1 cellular context compared by ENCODE assay signal in the genomic region with DNA sequence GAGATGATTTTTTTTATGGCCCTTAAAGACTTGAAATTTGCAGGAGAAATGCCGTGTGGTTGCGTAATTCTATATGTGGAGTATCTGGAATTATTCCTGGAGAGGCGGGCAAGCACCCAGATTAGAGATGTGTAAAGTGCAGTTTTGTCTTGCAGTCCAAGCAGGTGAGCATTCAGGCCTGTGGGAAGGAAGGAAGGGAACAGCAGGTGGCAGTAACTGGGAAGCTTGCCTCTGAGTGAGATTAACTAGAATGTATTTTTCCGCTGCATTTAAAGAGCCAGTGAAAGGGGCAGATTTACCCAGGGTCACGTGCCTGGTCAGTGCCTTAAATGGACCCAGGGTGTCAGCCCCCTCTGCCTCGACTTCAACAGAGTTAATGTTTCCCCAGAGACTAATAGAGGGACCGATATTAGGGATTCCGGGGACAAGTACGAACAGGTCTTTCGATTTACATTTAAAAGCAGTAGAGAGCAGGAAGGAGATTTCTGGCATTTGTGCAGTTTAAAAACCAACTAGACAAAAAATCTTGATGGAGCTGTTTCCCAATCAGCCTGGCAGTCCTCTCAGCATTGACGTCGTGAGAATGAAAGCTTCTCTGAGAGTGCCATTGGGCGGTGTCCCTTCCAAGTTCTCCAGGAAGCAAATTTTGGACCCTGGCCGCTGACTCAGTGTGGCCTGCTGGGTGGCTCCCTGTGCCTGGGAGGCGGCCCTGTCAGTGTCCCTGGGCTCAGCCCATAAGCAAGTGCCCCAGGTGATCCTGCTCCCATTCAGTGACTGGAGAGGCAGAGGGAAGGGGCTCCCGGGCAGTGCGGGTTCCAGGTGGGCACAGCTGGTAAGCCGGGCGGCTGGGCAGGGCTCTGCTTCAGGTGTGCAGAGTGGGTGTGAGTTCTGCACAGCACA.
A peak's percentile ranks its signal among the peaks of the same experiment; 100 is the strongest.
TF ChIP-seq lines count a peak whose summit lies in the region.

No MANE protein-coding gene starts in this region.

TF ChIP-seq in HepG2, 621 proteins besides CTCF, POLR2A, EP300 and RAD21 (continued from another document and continues in another):
- TF ChIP-seq, protein P1, sequence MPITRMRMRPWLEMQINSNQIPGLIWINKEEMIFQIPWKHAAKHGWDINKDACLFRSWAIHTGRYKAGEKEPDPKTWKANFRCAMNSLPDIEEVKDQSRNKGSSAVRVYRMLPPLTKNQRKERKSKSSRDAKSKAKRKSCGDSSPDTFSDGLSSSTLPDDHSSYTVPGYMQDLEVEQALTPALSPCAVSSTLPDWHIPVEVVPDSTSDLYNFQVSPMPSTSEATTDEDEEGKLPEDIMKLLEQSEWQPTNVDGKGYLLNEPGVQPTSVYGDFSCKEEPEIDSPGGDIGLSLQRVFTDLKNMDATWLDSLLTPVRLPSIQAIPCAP (CRISPR knock-in tag; IDR thresholded peaks at IDR 0.05; ENCODE audit: low read depth) = no peak
- TF ChIP-seq PITX1 (CRISPR knock-in tag; IDR thresholded peaks at IDR 0.05) = peak; percentile 94
- TF ChIP-seq, protein P2, sequence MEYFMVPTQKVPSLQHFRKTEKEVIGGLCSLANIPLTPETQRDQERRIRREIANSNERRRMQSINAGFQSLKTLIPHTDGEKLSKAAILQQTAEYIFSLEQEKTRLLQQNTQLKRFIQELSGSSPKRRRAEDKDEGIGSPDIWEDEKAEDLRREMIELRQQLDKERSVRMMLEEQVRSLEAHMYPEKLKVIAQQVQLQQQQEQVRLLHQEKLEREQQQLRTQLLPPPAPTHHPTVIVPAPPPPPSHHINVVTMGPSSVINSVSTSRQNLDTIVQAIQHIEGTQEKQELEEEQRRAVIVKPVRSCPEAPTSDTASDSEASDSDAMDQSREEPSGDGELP (IDR thresholded peaks at IDR 0.05; ENCODE audit: borderline replicate concordance, low read depth) = peak; percentile 57; the same call in 1 of the 2 replicates
- TF ChIP-seq SIN3A (IDR thresholded peaks at IDR 0.05; ENCODE audit: borderline replicate concordance, low read depth, low read length) = peak; percentile 40; the same call in 1 of the 2 replicates
- 0 out of 2 replicates have a peak, but pooled peaks have one; percentile 8 for TF ChIP-seq KDM2A (CRISPR knock-in tag; IDR thresholded peaks at IDR 0.05; ENCODE audit: borderline replicate concordance, low read depth)
- peak; percentile 18; the same call in 1 of the 2 replicates for TF ChIP-seq ZNF143 (CRISPR knock-in tag; IDR thresholded peaks at IDR 0.05)
- no peak for TF ChIP-seq HOXA5 (CRISPR knock-in tag; IDR thresholded peaks at IDR 0.05)
- no peak for TF ChIP-seq SUZ12 (IDR thresholded peaks at IDR 0.05; ENCODE audit: low read depth, low read length)
- 0 out of 2 replicates have a peak, but pooled peaks have one; percentile 56 for TF ChIP-seq ZMAT3 (CRISPR knock-in tag; conservative IDR thresholded peaks at IDR 0.05)
- no peak for TF ChIP-seq ZNF274 (CRISPR knock-in tag; IDR thresholded peaks at IDR 0.05)
- TF ChIP-seq, protein P3, sequence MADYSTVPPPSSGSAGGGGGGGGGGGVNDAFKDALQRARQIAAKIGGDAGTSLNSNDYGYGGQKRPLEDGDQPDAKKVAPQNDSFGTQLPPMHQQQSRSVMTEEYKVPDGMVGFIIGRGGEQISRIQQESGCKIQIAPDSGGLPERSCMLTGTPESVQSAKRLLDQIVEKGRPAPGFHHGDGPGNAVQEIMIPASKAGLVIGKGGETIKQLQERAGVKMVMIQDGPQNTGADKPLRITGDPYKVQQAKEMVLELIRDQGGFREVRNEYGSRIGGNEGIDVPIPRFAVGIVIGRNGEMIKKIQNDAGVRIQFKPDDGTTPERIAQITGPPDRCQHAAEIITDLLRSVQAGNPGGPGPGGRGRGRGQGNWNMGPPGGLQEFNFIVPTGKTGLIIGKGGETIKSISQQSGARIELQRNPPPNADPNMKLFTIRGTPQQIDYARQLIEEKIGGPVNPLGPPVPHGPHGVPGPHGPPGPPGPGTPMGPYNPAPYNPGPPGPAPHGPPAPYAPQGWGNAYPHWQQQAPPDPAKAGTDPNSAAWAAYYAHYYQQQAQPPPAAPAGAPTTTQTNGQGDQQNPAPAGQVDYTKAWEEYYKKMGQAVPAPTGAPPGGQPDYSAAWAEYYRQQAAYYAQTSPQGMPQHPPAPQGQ (CRISPR knock-in tag; IDR thresholded peaks at IDR 0.05; ENCODE audit: borderline replicate concordance) = no peak
- TF ChIP-seq, protein P4, sequence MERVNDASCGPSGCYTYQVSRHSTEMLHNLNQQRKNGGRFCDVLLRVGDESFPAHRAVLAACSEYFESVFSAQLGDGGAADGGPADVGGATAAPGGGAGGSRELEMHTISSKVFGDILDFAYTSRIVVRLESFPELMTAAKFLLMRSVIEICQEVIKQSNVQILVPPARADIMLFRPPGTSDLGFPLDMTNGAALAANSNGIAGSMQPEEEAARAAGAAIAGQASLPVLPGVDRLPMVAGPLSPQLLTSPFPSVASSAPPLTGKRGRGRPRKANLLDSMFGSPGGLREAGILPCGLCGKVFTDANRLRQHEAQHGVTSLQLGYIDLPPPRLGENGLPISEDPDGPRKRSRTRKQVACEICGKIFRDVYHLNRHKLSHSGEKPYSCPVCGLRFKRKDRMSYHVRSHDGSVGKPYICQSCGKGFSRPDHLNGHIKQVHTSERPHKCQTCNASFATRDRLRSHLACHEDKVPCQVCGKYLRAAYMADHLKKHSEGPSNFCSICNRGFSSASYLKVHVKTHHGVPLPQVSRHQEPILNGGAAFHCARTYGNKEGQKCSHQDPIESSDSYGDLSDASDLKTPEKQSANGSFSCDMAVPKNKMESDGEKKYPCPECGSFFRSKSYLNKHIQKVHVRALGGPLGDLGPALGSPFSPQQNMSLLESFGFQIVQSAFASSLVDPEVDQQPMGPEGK (CRISPR knock-in tag; IDR thresholded peaks at IDR 0.05) = 0 out of 2 replicates have a peak, but pooled peaks have one; percentile 16
- TF ChIP-seq SRSF1 (optimal IDR thresholded peaks at IDR 0.05; ENCODE audit: low read depth, low read length) = no peak
- no peak for TF ChIP-seq ZNF180 (CRISPR knock-in tag; IDR thresholded peaks at IDR 0.05; ENCODE audit: borderline replicate concordance, low read depth)
- TF ChIP-seq ZFYVE20 (CRISPR knock-in tag; IDR thresholded peaks at IDR 0.05; ENCODE audit: borderline replicate concordance, low read depth) = no peak
- TF ChIP-seq ELF4 (CRISPR knock-in tag; IDR thresholded peaks at IDR 0.05; ENCODE audit: borderline replicate concordance) = no peak
- peak; percentile 40; the same call in 1 of the 2 replicates for TF ChIP-seq ZNF792 (CRISPR knock-in tag; IDR thresholded peaks at IDR 0.05)
- peak; percentile 37 for TF ChIP-seq TAF1 (CRISPR knock-in tag; IDR thresholded peaks at IDR 0.05)
- TF ChIP-seq, protein P5, sequence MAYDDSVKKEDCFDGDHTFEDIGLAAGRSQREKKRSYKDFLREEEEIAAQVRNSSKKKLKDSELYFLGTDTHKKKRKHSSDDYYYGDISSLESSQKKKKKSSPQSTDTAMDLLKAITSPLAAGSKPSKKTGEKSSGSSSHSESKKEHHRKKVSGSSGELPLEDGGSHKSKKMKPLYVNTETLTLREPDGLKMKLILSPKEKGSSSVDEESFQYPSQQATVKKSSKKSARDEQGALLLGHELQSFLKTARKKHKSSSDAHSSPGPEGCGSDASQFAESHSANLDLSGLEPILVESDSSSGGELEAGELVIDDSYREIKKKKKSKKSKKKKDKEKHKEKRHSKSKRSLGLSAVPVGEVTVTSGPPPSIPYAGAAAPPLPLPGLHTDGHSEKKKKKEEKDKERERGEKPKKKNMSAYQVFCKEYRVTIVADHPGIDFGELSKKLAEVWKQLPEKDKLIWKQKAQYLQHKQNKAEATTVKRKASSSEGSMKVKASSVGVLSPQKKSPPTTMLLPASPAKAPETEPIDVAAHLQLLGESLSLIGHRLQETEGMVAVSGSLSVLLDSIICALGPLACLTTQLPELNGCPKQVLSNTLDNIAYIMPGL (CRISPR knock-in tag; IDR thresholded peaks at IDR 0.05; ENCODE audit: borderline replicate concordance in 1 of 2, low read depth in 1 of 2) = peak; percentile 36 to 63; a peak in 1 of 4 replicates
- no peak for TF ChIP-seq REXO4 (CRISPR knock-in tag; IDR thresholded peaks at IDR 0.05; ENCODE audit: borderline replicate concordance)
- no peak; the same call in 1 of the 2 replicates for TF ChIP-seq ZNF543 (CRISPR knock-in tag; IDR thresholded peaks at IDR 0.05)
- peak; percentile 84 for TF ChIP-seq BCL6 (CRISPR knock-in tag; IDR thresholded peaks at IDR 0.05)
- TF ChIP-seq, protein P6, sequence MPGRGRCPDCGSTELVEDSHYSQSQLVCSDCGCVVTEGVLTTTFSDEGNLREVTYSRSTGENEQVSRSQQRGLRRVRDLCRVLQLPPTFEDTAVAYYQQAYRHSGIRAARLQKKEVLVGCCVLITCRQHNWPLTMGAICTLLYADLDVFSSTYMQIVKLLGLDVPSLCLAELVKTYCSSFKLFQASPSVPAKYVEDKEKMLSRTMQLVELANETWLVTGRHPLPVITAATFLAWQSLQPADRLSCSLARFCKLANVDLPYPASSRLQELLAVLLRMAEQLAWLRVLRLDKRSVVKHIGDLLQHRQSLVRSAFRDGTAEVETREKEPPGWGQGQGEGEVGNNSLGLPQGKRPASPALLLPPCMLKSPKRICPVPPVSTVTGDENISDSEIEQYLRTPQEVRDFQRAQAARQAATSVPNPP (CRISPR knock-in tag; IDR thresholded peaks at IDR 0.05) = no peak
- TF ChIP-seq WIZ (CRISPR knock-in tag; IDR thresholded peaks at IDR 0.05) = no peak
- no peak for TF ChIP-seq ZNF382 (CRISPR knock-in tag; IDR thresholded peaks at IDR 0.05; ENCODE audit: borderline replicate concordance)
- TF ChIP-seq ELF3 (CRISPR knock-in tag; IDR thresholded peaks at IDR 0.05) = peak; percentile 52; the same call in 1 of the 2 replicates
- peak; percentile 72; the same call in 1 of the 2 replicates for TF ChIP-seq GFI1 (CRISPR knock-in tag; IDR thresholded peaks at IDR 0.05; ENCODE audit: borderline replicate concordance)
- 0 out of 2 replicates have a peak, but pooled peaks have one; percentile 34 for TF ChIP-seq RCOR2 (CRISPR knock-in tag; IDR thresholded peaks at IDR 0.05)
- no peak for TF ChIP-seq NFKBIZ (CRISPR knock-in tag; IDR thresholded peaks at IDR 0.05)
- TF ChIP-seq, protein P7, sequence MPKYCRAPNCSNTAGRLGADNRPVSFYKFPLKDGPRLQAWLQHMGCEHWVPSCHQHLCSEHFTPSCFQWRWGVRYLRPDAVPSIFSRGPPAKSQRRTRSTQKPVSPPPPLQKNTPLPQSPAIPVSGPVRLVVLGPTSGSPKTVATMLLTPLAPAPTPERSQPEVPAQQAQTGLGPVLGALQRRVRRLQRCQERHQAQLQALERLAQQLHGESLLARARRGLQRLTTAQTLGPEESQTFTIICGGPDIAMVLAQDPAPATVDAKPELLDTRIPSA (CRISPR knock-in tag; IDR thresholded peaks at IDR 0.05; ENCODE audit: borderline replicate concordance) = no peak
- no peak for TF ChIP-seq ZFP36L1 (CRISPR knock-in tag; IDR thresholded peaks at IDR 0.05)
- TF ChIP-seq, protein P8, sequence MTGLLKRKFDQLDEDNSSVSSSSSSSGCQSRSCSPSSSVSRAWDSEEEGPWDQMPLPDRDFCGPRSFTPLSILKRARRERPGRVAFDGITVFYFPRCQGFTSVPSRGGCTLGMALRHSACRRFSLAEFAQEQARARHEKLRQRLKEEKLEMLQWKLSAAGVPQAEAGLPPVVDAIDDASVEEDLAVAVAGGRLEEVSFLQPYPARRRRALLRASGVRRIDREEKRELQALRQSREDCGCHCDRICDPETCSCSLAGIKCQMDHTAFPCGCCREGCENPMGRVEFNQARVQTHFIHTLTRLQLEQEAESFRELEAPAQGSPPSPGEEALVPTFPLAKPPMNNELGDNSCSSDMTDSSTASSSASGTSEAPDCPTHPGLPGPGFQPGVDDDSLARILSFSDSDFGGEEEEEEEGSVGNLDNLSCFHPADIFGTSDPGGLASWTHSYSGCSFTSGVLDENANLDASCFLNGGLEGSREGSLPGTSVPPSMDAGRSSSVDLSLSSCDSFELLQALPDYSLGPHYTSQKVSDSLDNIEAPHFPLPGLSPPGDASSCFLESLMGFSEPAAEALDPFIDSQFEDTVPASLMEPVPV (CRISPR knock-in tag; IDR thresholded peaks at IDR 0.05) = no peak
- no peak for TF ChIP-seq IKZF4 (CRISPR knock-in tag; IDR thresholded peaks at IDR 0.05; ENCODE audit: borderline replicate concordance, low read depth, not compliant biosample characterization)
- 0 out of 2 replicates have a peak, but pooled peaks have one; percentile 12 for TF ChIP-seq RXRA (CRISPR knock-in tag; IDR thresholded peaks at IDR 0.05)
- no peak; the same call in none of the 2 replicates for TF ChIP-seq SALL1 (CRISPR knock-in tag; IDR thresholded peaks at IDR 0.05)
- TF ChIP-seq ZNF577 (CRISPR knock-in tag; IDR thresholded peaks at IDR 0.05; ENCODE audit: borderline replicate concordance, low read depth) = no peak
- TF ChIP-seq, protein P9, sequence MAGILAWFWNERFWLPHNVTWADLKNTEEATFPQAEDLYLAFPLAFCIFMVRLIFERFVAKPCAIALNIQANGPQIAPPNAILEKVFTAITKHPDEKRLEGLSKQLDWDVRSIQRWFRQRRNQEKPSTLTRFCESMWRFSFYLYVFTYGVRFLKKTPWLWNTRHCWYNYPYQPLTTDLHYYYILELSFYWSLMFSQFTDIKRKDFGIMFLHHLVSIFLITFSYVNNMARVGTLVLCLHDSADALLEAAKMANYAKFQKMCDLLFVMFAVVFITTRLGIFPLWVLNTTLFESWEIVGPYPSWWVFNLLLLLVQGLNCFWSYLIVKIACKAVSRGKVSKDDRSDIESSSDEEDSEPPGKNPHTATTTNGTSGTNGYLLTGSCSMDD (CRISPR knock-in tag; IDR thresholded peaks at IDR 0.05) = no peak
- TF ChIP-seq RARG (CRISPR knock-in tag; IDR thresholded peaks at IDR 0.05; ENCODE audit: low read depth) = no peak
- TF ChIP-seq ZFP37 (CRISPR knock-in tag; IDR thresholded peaks at IDR 0.05; ENCODE audit: borderline replicate concordance) = no peak
- TF ChIP-seq KDM6A (CRISPR knock-in tag; IDR thresholded peaks at IDR 0.05; ENCODE audit: low read depth) = no peak
- TF ChIP-seq CC2D1A (CRISPR knock-in tag; IDR thresholded peaks at IDR 0.05) = no peak
- TF ChIP-seq ZNF136 (CRISPR knock-in tag; IDR thresholded peaks at IDR 0.05; ENCODE audit: low read depth) = no peak; the same call in 1 of the 2 replicates
- TF ChIP-seq PPARG (CRISPR knock-in tag; conservative IDR thresholded peaks at IDR 0.05) = 0 out of 2 replicates have a peak, but pooled peaks have one; percentile 36
- TF ChIP-seq SMAD1 (CRISPR knock-in tag; IDR thresholded peaks at IDR 0.05; ENCODE audit: borderline replicate concordance, low read depth) = 0 out of 2 replicates have a peak, but pooled peaks have one; percentile 23
- TF ChIP-seq, protein P10, sequence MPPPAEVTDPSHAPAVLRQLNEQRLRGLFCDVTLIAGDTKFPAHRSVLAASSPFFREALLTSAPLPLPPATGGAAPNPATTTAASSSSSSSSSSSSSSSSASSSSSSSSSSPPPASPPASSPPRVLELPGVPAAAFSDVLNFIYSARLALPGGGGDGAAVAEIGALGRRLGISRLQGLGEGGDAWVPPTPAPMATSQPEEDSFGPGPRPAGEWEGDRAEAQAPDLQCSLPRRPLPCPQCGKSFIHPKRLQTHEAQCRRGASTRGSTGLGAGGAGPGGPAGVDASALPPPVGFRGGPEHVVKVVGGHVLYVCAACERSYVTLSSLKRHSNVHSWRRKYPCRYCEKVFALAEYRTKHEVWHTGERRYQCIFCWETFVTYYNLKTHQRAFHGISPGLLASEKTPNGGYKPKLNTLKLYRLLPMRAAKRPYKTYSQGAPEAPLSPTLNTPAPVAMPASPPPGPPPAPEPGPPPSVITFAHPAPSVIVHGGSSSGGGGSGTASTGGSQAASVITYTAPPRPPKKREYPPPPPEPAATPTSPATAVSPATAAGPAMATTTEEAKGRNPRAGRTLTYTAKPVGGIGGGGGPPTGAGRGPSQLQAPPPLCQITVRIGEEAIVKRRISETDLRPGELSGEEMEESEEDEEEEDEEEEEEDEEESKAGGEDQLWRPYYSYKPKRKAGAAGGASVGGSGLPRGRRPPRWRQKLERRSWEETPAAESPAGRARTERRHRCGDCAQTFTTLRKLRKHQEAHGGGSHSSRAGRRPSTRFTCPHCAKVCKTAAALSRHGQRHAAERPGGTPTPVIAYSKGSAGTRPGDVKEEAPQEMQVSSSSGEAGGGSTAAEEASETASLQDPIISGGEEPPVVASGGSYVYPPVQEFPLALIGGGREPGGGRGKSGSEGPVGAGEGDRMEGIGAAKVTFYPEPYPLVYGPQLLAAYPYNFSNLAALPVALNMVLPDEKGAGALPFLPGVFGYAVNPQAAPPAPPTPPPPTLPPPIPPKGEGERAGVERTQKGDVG (CRISPR knock-in tag; IDR thresholded peaks at IDR 0.05; ENCODE audit: borderline replicate concordance) = no peak
